Comparison of ENCODE assay signal across 27 cellular contexts in the genomic region with DNA sequence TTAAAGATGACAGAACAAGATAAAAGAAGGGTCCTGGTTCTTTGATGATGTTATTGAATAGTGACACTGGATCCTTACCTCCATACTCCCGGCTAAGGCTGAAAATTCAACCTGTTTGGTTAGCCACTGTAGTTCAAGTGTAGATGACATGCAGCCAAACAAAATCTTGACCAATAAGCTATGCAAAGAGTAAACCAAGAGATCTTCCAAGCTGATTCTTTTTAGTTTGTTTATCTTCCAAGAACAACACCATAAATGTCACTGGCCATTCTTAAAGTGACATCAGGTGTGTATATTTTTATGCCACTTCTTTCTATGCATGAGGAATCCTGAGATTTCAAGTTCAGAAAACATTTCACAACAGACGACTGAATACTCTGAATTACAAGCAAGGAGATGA.
"Had no signal": no experiment of that assay in that cellular context is flagged by ENCODE, and none has a peak within 500 bp of the region (broad histone marks: within the 10 kb centered on the region; RNA-seq: fewer than 3 reads in every experiment).

No MANE protein-coding gene starts in this region.

- H3K27me3 Mint-ChIP-seq: stimulated activated memory B cell treated with anti-CD40 and anti-IgM and Interleukin-4, amounts not matched to agents 10 μg/mL and 1 μg/mL and 100 μg/mL, for 72 hours had no signal

- H3K36me3 ChIP-seq: gastroesophageal sphincter, heart left ventricle, neural progenitor cell, prostate gland, right atrium auricular region, sigmoid colon, spleen, tibial nerve, upper lobe of right lung, uterus had no signal

- H3K27ac Mint-ChIP-seq: naive thymus-derived CD4-positive, alpha-beta T cell; neural progenitor cell; stimulated activated memory B cell treated with anti-CD40 and anti-IgM and Interleukin-4, amounts not matched to agents 10 μg/mL and 1 μg/mL and 100 μg/mL, for 72 hours had no signal

- H3K4me3 ChIP-seq: dorsolateral prefrontal cortex, gastroesophageal sphincter, heart left ventricle, lung, neural progenitor cell, prostate gland, right atrium auricular region, sigmoid colon, spleen, testis, tibial nerve, upper lobe of right lung, uterus had no signal

- H3K4me3 Mint-ChIP-seq: naive thymus-derived CD4-positive, alpha-beta T cell; nephron; neural progenitor cell; stimulated activated memory B cell treated with anti-CD40 and anti-IgM and Interleukin-4, amounts not matched to agents 10 μg/mL and 1 μg/mL and 100 μg/mL, for 72 hours had no signal

- H3K27me3 ChIP-seq: gastroesophageal sphincter, heart left ventricle, neural progenitor cell, right atrium auricular region, sigmoid colon, spleen, testis, tibial nerve, upper lobe of right lung, uterus had no signal

- H3K4me2 ChIP-seq: neural progenitor cell had no signal

- H3K9ac ChIP-seq: neural progenitor cell had no signal

- ATAC-seq: esophagus mucosa; gastroesophageal sphincter; heart left ventricle; left colon; naive thymus-derived CD4-positive, alpha-beta T cell; stimulated activated memory B cell treated with anti-CD40 and anti-IgM and Interleukin-4, amounts not matched to agents 10 μg/mL and 1 μg/mL and 100 μg/mL, for 72 hours; stimulated activated naive CD8-positive, alpha-beta T cell treated with anti-CD3 and anti-CD28 coated beads, Interleukin-15, Interleukin-2, amounts not matched to agents 100 U/mL and 50 U/mL, for 24 hours; upper lobe of right lung had no signal

- H2AFZ ChIP-seq: neural progenitor cell had no signal

- H3K27ac ChIP-seq: dorsolateral prefrontal cortex, gastroesophageal sphincter, heart left ventricle, neural progenitor cell, prostate gland, right atrium auricular region, sigmoid colon, spleen, testis, tibial nerve, upper lobe of right lung, uterus had no signal

- H3K9me3 Mint-ChIP-seq: stimulated activated memory B cell treated with anti-CD40 and anti-IgM and Interleukin-4, amounts not matched to agents 10 μg/mL and 1 μg/mL and 100 μg/mL, for 72 hours had no signal

- H3K4me1 ChIP-seq: gastroesophageal sphincter, neural progenitor cell, prostate gland, right atrium auricular region, spleen, testis, tibial nerve, upper lobe of right lung, uterus had no signal

- H3K36me3 Mint-ChIP-seq: naive thymus-derived CD4-positive, alpha-beta T cell; neural progenitor cell; stimulated activated memory B cell treated with anti-CD40 and anti-IgM and Interleukin-4, amounts not matched to agents 10 μg/mL and 1 μg/mL and 100 μg/mL, for 72 hours had no signal

- H3K9me3 ChIP-seq: gastroesophageal sphincter, prostate gland, sigmoid colon, testis, upper lobe of right lung, uterus had no signal

- H3K4me1 Mint-ChIP-seq: naive thymus-derived CD4-positive, alpha-beta T cell; neural progenitor cell; stimulated activated memory B cell treated with anti-CD40 and anti-IgM and Interleukin-4, amounts not matched to agents 10 μg/mL and 1 μg/mL and 100 μg/mL, for 72 hours had no signal

- DNase-seq: dorsolateral prefrontal cortex; effector CD4-positive, alpha-beta T cell; foreskin fibroblast; heart left ventricle; hippocampal formation; kidney glomerular epithelial cell; left colon; mesenchymal stem cell; midbrain; naive thymus-derived CD4-positive, alpha-beta T cell; sigmoid colon; spleen; stimulated activated CD4-positive, alpha-beta T cell treated with anti-CD3 and anti-CD28 coated beads, Interleukin-4, amount 100 ng/mL, for 4 hours; stimulated activated naive CD8-positive, alpha-beta T cell treated with anti-CD3 and anti-CD28 coated beads, Interleukin-15, Interleukin-2, amounts not matched to agents 100 U/mL and 50 U/mL, for 24 hours; substantia nigra; testis; upper lobe of right lung; uterus had no signal
